8 cellular contexts compared by ENCODE assay signal in genomic region chr10:69043931-69044531, GRCh38. TPM values are rescaled to one million over a fixed set of nuclear protein-coding genes. Genes with fewer than 3 reads are reported as not detected.
DNase-seq lines count a peak whose midpoint lies in the region; ATAC-seq lines count a peak whose summit lies in the region.

No MANE protein-coding gene starts in this region.

- H3K36me3 Mint-ChIP-seq in activated T-helper 17 cell treated with anti-CD3 and anti-CD28 coated beads, Interleukin-2, amount 50 U/mL, for 72 hours (ENCODE audit: low read depth) = peaks cover 9% of the 10 kb centered on the region
- no peaks in the 10 kb centered on the region for H3K36me3 Mint-ChIP-seq in stimulated activated naive B cell treated with anti-CD40 and anti-IgM and Interleukin-4, amounts not matched to agents 10 μg/mL and 1 μg/mL and 100 μg/mL, for 72 hours

- DNase-seq in stimulated activated naive B cell treated with anti-CD40 and anti-IgM and Interleukin-4, amounts not matched to agents 10 μg/mL and 1 μg/mL and 100 μg/mL, for 72 hours = no peak
- no peak for DNase-seq in superior temporal gyrus (ENCODE audit: extremely low spot score)
- DNase-seq in NCI-H1930 (lab: John Stamatoyannopoulos, UW) = no peak
- no peak for DNase-seq in NCI-H1105 treated with DMSO at 0.1 percent for 48 hours (lab: John Stamatoyannopoulos, UW)
- DNase-seq in DMS153 (lab: John Stamatoyannopoulos, UW) = no peak

- ATAC-seq in GM19438 (IDR thresholded peaks at IDR 0.05; ENCODE audit: low read depth, unreplicated experiment) (peak; percentile 50), HG03159 (IDR thresholded peaks at IDR 0.05; ENCODE audit: unreplicated experiment) (peak; percentile 49)
- peak; percentile 30 for ATAC-seq in activated T-helper 17 cell treated with anti-CD3 and anti-CD28 coated beads, Interleukin-2, amount 50 U/mL, for 72 hours (replicated peaks)
- ATAC-seq in stimulated activated naive B cell treated with anti-CD40 and anti-IgM and Interleukin-4, amounts not matched to agents 10 μg/mL and 1 μg/mL and 100 μg/mL, for 72 hours (replicated peaks) = peak; percentile 58 to 70

- no peaks in the 10 kb centered on the region for H3K27me3 Mint-ChIP-seq in activated T-helper 17 cell treated with anti-CD3 and anti-CD28 coated beads, Interleukin-2, amount 50 U/mL, for 72 hours
- H3K27me3 Mint-ChIP-seq in stimulated activated naive B cell treated with anti-CD40 and anti-IgM and Interleukin-4, amounts not matched to agents 10 μg/mL and 1 μg/mL and 100 μg/mL, for 72 hours = no peaks in the 10 kb centered on the region

- H3K4me3 Mint-ChIP-seq in activated T-helper 17 cell treated with anti-CD3 and anti-CD28 coated beads, Interleukin-2, amount 50 U/mL, for 72 hours = peak overlapping the region; percentile 74
- peak overlapping the region; percentile 41 to 56 for H3K4me3 Mint-ChIP-seq in stimulated activated naive B cell treated with anti-CD40 and anti-IgM and Interleukin-4, amounts not matched to agents 10 μg/mL and 1 μg/mL and 100 μg/mL, for 72 hours

- H3K9me3 Mint-ChIP-seq in activated T-helper 17 cell treated with anti-CD3 and anti-CD28 coated beads, Interleukin-2, amount 50 U/mL, for 72 hours = no peaks in the 10 kb centered on the region
- H3K9me3 Mint-ChIP-seq in stimulated activated naive B cell treated with anti-CD40 and anti-IgM and Interleukin-4, amounts not matched to agents 10 μg/mL and 1 μg/mL and 100 μg/mL, for 72 hours = no peaks in the 10 kb centered on the region

- peak overlapping the region; percentile 95 for H3K27ac Mint-ChIP-seq in activated T-helper 17 cell treated with anti-CD3 and anti-CD28 coated beads, Interleukin-2, amount 50 U/mL, for 72 hours
- peak overlapping the region; percentile 90 for H3K27ac Mint-ChIP-seq in stimulated activated naive B cell treated with anti-CD40 and anti-IgM and Interleukin-4, amounts not matched to agents 10 μg/mL and 1 μg/mL and 100 μg/mL, for 72 hours

- peaks cover 28% of the 10 kb centered on the region for H3K4me1 Mint-ChIP-seq in activated T-helper 17 cell treated with anti-CD3 and anti-CD28 coated beads, Interleukin-2, amount 50 U/mL, for 72 hours
- H3K4me1 Mint-ChIP-seq in stimulated activated naive B cell treated with anti-CD40 and anti-IgM and Interleukin-4, amounts not matched to agents 10 μg/mL and 1 μg/mL and 100 μg/mL, for 72 hours = peaks cover 29 to 45% of the 10 kb centered on the region in 2 donors

RNA-seq across cellular contexts. Expression of gene SRGN, which starts 43.9 kb away (rescaled TPM):
- total RNA-seq in activated T-helper 17 cell treated with anti-CD3 and anti-CD28 coated beads, Interleukin-2, amount 50 U/mL, for 72 hours = 100 to 1,000 TPM; 310 to 773 TPM

RNA-seq across cellular contexts. Expression of gene KIFBP, which starts 55.4 kb away (rescaled TPM):
- total RNA-seq in activated T-helper 17 cell treated with anti-CD3 and anti-CD28 coated beads, Interleukin-2, amount 50 U/mL, for 72 hours = 10 to 100 TPM in 1 of 2 donors, 1 to 10 TPM in 1; 8.2 to 13.1 TPM
